Comparison of ENCODE assay signal across 28 cellular contexts in the genomic region with DNA sequence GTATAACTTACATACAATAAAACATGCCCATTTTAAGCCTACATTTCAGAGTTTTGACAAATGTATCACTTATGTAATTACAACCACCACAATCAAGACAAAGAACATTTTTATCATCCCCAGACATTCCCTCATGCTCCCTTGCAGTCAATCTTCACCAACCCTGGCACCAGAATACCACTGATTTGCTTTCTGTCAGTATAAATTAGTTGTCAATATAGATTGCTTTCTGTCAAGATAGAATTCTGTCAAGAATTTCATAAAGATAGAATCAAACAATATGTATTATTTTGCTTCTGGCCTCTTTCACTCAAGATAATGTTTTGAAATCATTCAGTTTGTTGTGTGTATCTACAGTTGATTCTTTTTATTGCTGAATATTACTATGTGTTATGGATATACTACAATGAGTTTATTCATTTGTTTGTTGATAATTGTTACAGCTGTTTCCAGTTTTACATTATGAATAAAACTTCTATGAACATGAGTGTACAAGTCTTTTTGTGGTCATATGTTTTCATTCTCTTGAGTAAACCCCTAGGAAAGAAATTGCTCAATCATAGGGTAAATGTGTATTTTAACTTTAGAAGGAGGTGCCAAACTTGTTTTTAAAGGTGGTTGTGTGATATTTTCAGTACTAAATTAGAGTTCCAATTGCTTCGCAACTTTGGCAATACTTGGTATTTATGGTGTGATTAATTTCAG. TPM values are rescaled to one million over a fixed set of nuclear protein-coding genes. Genes with fewer than 3 reads are reported as not detected.
DNase-seq lines count a peak whose midpoint lies in the region; ATAC-seq, FAIRE-seq and TF ChIP-seq lines count a peak whose summit lies in the region.
"Had no signal": no experiment of that assay in that cellular context is flagged by ENCODE, and none has a peak within 500 bp of the region (broad histone marks: within the 10 kb centered on the region; RNA-seq: fewer than 3 reads in every experiment).

No MANE protein-coding gene starts in this region.

- no peak overlapping the region for H3K4me3 Mint-ChIP-seq in type B pancreatic cell
- H3K4me3 Mint-ChIP-seq: activated CD4-positive, alpha-beta T cell treated with anti-CD3 and anti-CD28 coated beads for 36 hours; activated T-cell treated with anti-CD3 and anti-CD28 coated beads, Interleukin-2, amount 50 U/mL, for 24 hours; dendritic cell treated with granulocyte-macrophage colony-stimulating factor and Interleukin-4, amounts not matched to agents 40 ng/mL and 50 ng/mL, for 4 days; GM23338; nephron progenitor cell; T-helper 1 cell treated with Interleukin-12 subunit alpha and Interleukin-12 subunit beta and Interleukin-4 antibody, amounts not matched to agents 30 μg/mL and 1 μg/mL, for 36 hours had no signal

- no peak for TF ChIP-seq POLR2A in HepG2 (IDR thresholded peaks at IDR 0.05; ENCODE audit: insufficient read depth in 1 of 2, low read depth in 2 of 2, low read length in 2 of 2)

- H3K27me3 ChIP-seq in liver (ENCODE audit: control insufficient read depth in 4 of 4, insufficient read depth in 4 of 4, low read length in 3 of 4) (no peaks in the 10 kb centered on the region), HepG2 (ENCODE audit: control insufficient read depth in 1 of 2, insufficient read depth in 2 of 2, low read length in 2 of 2) (no peaks in the 10 kb centered on the region; a peak in 1 of 5 replicates)
- H3K27me3 ChIP-seq: BLaER1, foreskin keratinocyte, Peyer's patch, SJCRH30 had no signal

- no peaks in the 10 kb centered on the region for H3K79me2 ChIP-seq in HepG2 (ENCODE audit: insufficient read depth, low read length)

- H3K36me3 ChIP-seq in liver (ENCODE audit: control insufficient read depth in 4 of 4, insufficient read depth in 3 of 4, low read depth in 1 of 4, low read length in 3 of 4) = no peaks in the 10 kb centered on the region
- H3K36me3 ChIP-seq in HepG2 (replicated peaks in 1 of 2; ENCODE audit: control insufficient read depth in 1 of 2, insufficient read depth in 2 of 2, low read length in 2 of 2) = no peaks in the 10 kb centered on the region
- H3K36me3 ChIP-seq in kidney (ENCODE audit: control insufficient read depth in 1 of 2, insufficient read depth in 2 of 2, low read length in 2 of 2) = no peaks in the 10 kb centered on the region
- H3K36me3 ChIP-seq: BLaER1, Peyer's patch, SJCRH30 had no signal

- DNase-seq in HepG2 (ENCODE audit: low spot score) (no peak), epithelial cell of esophagus (ENCODE audit: low read depth) (peak; percentile 66), kidney (no peak), type B pancreatic cell (ENCODE audit: extremely low spot score, unreplicated experiment) (no peak), NCI-H524 (lab: John Stamatoyannopoulos, UW) (no peak), NCI-H1930 (lab: John Stamatoyannopoulos, UW) (no peak)
- no peak for DNase-seq in activated CD4-positive, CD25-positive, alpha-beta regulatory T cell treated with anti-CD3 and anti-CD28 coated beads, Interleukin-2, amount 50 U/mL, for 72 hours
- DNase-seq: activated CD4-positive, alpha-beta T cell treated with anti-CD3 and anti-CD28 coated beads for 36 hours; activated T-cell treated with anti-CD3 and anti-CD28 coated beads, Interleukin-2, amount 50 U/mL, for 24 hours; amniotic stem cell; COR-L47; GDM1; KG1; left ventricle myocardium superior; NCI-H1436 treated with DMSO at 0.1 percent for 48 hours; NCI-H510A treated with DMSO at 0.1 percent for 48 hours; nephron progenitor cell; NK-92 treated with Interleukin-12 subunit alpha and Interleukin-12 subunit beta, amount 100 ng/mL, for 24 hours; Peyer's patch; posterior cingulate gyrus; SJCRH30; substantia nigra had no signal

- intact Hi-C loops in HepG2 (cut with micrococcal nuclease; ENCODE audit: unreplicated experiment) (no loop called here), kidney (cut with DNase I) (no loop called here)

- peak overlapping the region; percentile 24 for H3K27ac Mint-ChIP-seq in type B pancreatic cell
- H3K27ac Mint-ChIP-seq: activated CD4-positive, alpha-beta T cell treated with anti-CD3 and anti-CD28 coated beads for 36 hours; activated T-cell treated with anti-CD3 and anti-CD28 coated beads, Interleukin-2, amount 50 U/mL, for 24 hours; dendritic cell treated with granulocyte-macrophage colony-stimulating factor and Interleukin-4, amounts not matched to agents 40 ng/mL and 50 ng/mL, for 4 days; GM23338; nephron progenitor cell; T-helper 1 cell treated with Interleukin-12 subunit alpha and Interleukin-12 subunit beta and Interleukin-4 antibody, amounts not matched to agents 30 μg/mL and 1 μg/mL, for 36 hours had no signal

- H2AFZ ChIP-seq in HepG2 (ENCODE audit: low read length) = no peak overlapping the region
- H2AFZ ChIP-seq: GM23338 had no signal

- H3K4me1 Mint-ChIP-seq in type B pancreatic cell (ENCODE audit: unreplicated experiment) = peaks cover 21% of the 10 kb centered on the region
- H3K4me1 Mint-ChIP-seq: activated CD4-positive, alpha-beta T cell treated with anti-CD3 and anti-CD28 coated beads for 36 hours had no signal

- H3K4me3 ChIP-seq in liver (ENCODE audit: low read depth in 1 of 3, low read length in 3 of 3) (no peak overlapping the region), HepG2 (replicated peaks in 1 of 3; ENCODE audit: insufficient read depth in 1 of 3, low read depth in 2 of 3, low read length in 3 of 3) (no peak overlapping the region), epithelial cell of esophagus (ENCODE audit: low read length) (no peak overlapping the region), kidney (ENCODE audit: low read length in 2 of 2) (no peak overlapping the region)
- H3K4me3 ChIP-seq: BLaER1, GM23338, Peyer's patch, SJCRH30 had no signal

- H3K4me2 ChIP-seq in HepG2 (ENCODE audit: low read depth, low read length) = no peak overlapping the region
- H3K4me2 ChIP-seq: BLaER1, GM23338 had no signal

- FAIRE-seq in HepG2 (lab: Jason Lieb, UNC) = no peak
- peak; percentile 58 for FAIRE-seq in kidney (lab: Jason Lieb, UNC)

- H3K9ac ChIP-seq in liver (ENCODE audit: low read depth in 1 of 2, low read length in 2 of 2) = peak overlapping the region in 1 of 2 donors; percentile 34
- H3K9ac ChIP-seq in HepG2 (ENCODE audit: insufficient read depth, low read depth, low read length) = no peak overlapping the region
- H3K9ac ChIP-seq in kidney (ENCODE audit: low read length in 2 of 2) = no peak overlapping the region
- H3K9ac ChIP-seq: BLaER1 had no signal

- 32% methylated on average over 1 of the region's 1 CpG for WGBS in liver
- WGBS in HepG2 (ENCODE audit: low lambda C conversion rate) = 55% methylated on average over 1 of the region's 1 CpG

- H4K20me1 ChIP-seq in HepG2 (ENCODE audit: insufficient read depth, low read length) = no peaks in the 10 kb centered on the region
- H4K20me1 ChIP-seq: BLaER1 had no signal

- no peaks in the 10 kb centered on the region for H3K9me3 Mint-ChIP-seq in type B pancreatic cell
- H3K9me3 Mint-ChIP-seq: activated T-cell treated with anti-CD3 and anti-CD28 coated beads, Interleukin-2, amount 50 U/mL, for 24 hours; dendritic cell treated with granulocyte-macrophage colony-stimulating factor and Interleukin-4, amounts not matched to agents 40 ng/mL and 50 ng/mL, for 4 days; GM23338; nephron progenitor cell; T-helper 1 cell treated with Interleukin-12 subunit alpha and Interleukin-12 subunit beta and Interleukin-4 antibody, amounts not matched to agents 30 μg/mL and 1 μg/mL, for 36 hours had no signal

- BruUV-seq in HepG2 (replicated peaks; lab: Mats Ljungman, UMichigan) = no TSS peak

- peak in 1 of 2 donors; percentile 6 for TF ChIP-seq RAD21 in liver (IDR thresholded peaks at IDR 0.05)
- TF ChIP-seq RAD21 in HepG2 (CRISPR knock-in tag; IDR thresholded peaks at IDR 0.05) = no peak

- TF ChIP-seq EP300 in HepG2 (IDR thresholded peaks at IDR 0.05; ENCODE audit: low read depth in 2 of 2, low read length in 2 of 2) (no peak), HepG2 (CRISPR knock-in tag; IDR thresholded peaks at IDR 0.05; ENCODE audit: borderline replicate concordance) (no peak)

- CTCF ChIA-PET in HepG2 (lab: Yijun Ruan, JAX; ENCODE audit: low intra/inter-chr PET ratio, low total read pairs) = no interaction called here

- POLR2A ChIA-PET in HepG2 (lab: Yijun Ruan, JAX) = no interaction called here

- no peak for ATAC-seq in HepG2
- ATAC-seq: activated CD4-positive, alpha-beta T cell treated with anti-CD3 and anti-CD28 coated beads for 36 hours; foreskin keratinocyte; GM23338; left ventricle myocardium superior had no signal

- no peak for TF ChIP-seq CTCF in liver (IDR thresholded peaks at IDR 0.05; ENCODE audit: low read depth, low read length, missing input control)
- TF ChIP-seq CTCF in HepG2 (CRISPR knock-in tag; IDR thresholded peaks at IDR 0.05) = no peak
- no peak for TF ChIP-seq CTCF in epithelial cell of esophagus (IDR thresholded peaks at IDR 0.05; ENCODE audit: insufficient read depth, low read depth, low read length, missing control alignments)
- no peak for TF ChIP-seq CTCF in kidney (IDR thresholded peaks at IDR 0.05; ENCODE audit: borderline replicate concordance, extremely low read depth, insufficient read depth)
- TF ChIP-seq CTCF in type B pancreatic cell (conservative IDR thresholded peaks at IDR 0.05) = no peak

- no peaks in the 10 kb centered on the region for H3K27me3 Mint-ChIP-seq in type B pancreatic cell
- H3K27me3 Mint-ChIP-seq: activated T-cell treated with anti-CD3 and anti-CD28 coated beads, Interleukin-2, amount 50 U/mL, for 24 hours; dendritic cell treated with granulocyte-macrophage colony-stimulating factor and Interleukin-4, amounts not matched to agents 40 ng/mL and 50 ng/mL, for 4 days had no signal

- no peaks in the 10 kb centered on the region for H3K9me3 ChIP-seq in liver (ENCODE audit: control insufficient read depth in 4 of 4, low read length in 3 of 4)
- no peaks in the 10 kb centered on the region for H3K9me3 ChIP-seq in HepG2 (ENCODE audit: low read length)
- H3K9me3 ChIP-seq in kidney (ENCODE audit: control insufficient read depth in 1 of 2, low read length in 2 of 2) = no peaks in the 10 kb centered on the region
- H3K9me3 ChIP-seq: BLaER1, Peyer's patch, SJCRH30 had no signal

- H3K4me1 ChIP-seq in liver (ENCODE audit: control insufficient read depth in 4 of 4, insufficient read depth in 4 of 4, low read length in 3 of 4) = peaks cover 8 to 50% (median 44%) of the 10 kb centered on the region in 4 donors
- H3K4me1 ChIP-seq in HepG2 (ENCODE audit: insufficient read depth, low read length) = peaks cover 53% of the 10 kb centered on the region
- H3K4me1 ChIP-seq in kidney (ENCODE audit: control insufficient read depth in 1 of 2, insufficient read depth in 1 of 2, low read depth in 1 of 2, low read length in 2 of 2) = peaks cover 17 to 49% of the 10 kb centered on the region in 2 donors
- H3K4me1 ChIP-seq: BLaER1, Peyer's patch had no signal

- in situ Hi-C loops in HepG2 (cut with HindIII; ENCODE audit: extremely low pct_ligation_motif_present, low pct_unique_long_range_greater_than_20kb) = no loop called here

- peak overlapping the region; percentile 51 to 57 for H3K27ac ChIP-seq in liver (ENCODE audit: low read depth in 1 of 2, low read length in 2 of 2)
- no peak overlapping the region for H3K27ac ChIP-seq in HepG2 (ENCODE audit: extremely low read length, insufficient read depth, low read length)
- no peak overlapping the region for H3K27ac ChIP-seq in kidney (ENCODE audit: low read depth in 2 of 2, low read length in 2 of 2)
- H3K27ac ChIP-seq: BLaER1, foreskin keratinocyte, Peyer's patch, SJCRH30 had no signal

- no peaks in the 10 kb centered on the region for H3K36me3 Mint-ChIP-seq in type B pancreatic cell

RNA-seq across cellular contexts. Expression of a gene that starts 56.9 kb away (rescaled TPM):
- total RNA-seq in liver = 10 to 100 TPM in 1 of 2 donors, 1 to 10 TPM in 1; 5.0 to 10.7 TPM
- 1 to 10 TPM; 6.2 to 7.3 TPM for polyA plus RNA-seq in liver
- total RNA-seq in HepG2 (2016; rRNA removed; fragmentation: Illumina TruSeq; extraction: Trizol) = 8.3 and 12.5 TPM in 2 replicates
- 1.0 and 1.1 TPM in 2 replicates for total RNA-seq in HepG2 (2016; cell fraction: cytosol; rRNA removed; fragmentation: Illumina TruSeq; extraction: Trizol; ENCODE audit: low read depth)
- total RNA-seq in HepG2 (2016; cell fraction: insoluble cytoplasmic fraction; rRNA removed; fragmentation: Illumina TruSeq; extraction: Trizol) = 8.2 and 12.7 TPM in 2 replicates
- total RNA-seq in HepG2 (2016; cell fraction: membrane; rRNA removed; fragmentation: Illumina TruSeq; extraction: Trizol) = 3.3 and 4.0 TPM in 2 replicates
- 5.6 and 6.4 TPM in 2 replicates for total RNA-seq in HepG2 (2016; cell fraction: nucleus; rRNA removed; fragmentation: Illumina TruSeq; extraction: Trizol)
- 2.1 and 2.2 TPM in 2 replicates for polyA plus RNA-seq in HepG2 (2011; rRNA removed)
- polyA plus RNA-seq in HepG2 (2011; cell fraction: cytosol; rRNA removed) = 1.0 and 1.7 TPM in 2 replicates
- 0.74 and 0.78 TPM in 2 replicates for polyA plus RNA-seq in HepG2 (2011; cell fraction: nucleus; rRNA removed)
- polyA plus RNA-seq in HepG2 (2012) = 2.6 and 4.0 TPM in 2 replicates
- 0.29 and 0.33 TPM in 2 replicates for polyA plus RNA-seq in HepG2 (2016; cell fraction: cytosol; fragmentation: Illumina TruSeq; extraction: Trizol; ENCODE audit: low read depth)
- 9.9 and 10.7 TPM in 2 replicates for polyA plus RNA-seq in HepG2 (2016; cell fraction: insoluble cytoplasmic fraction; fragmentation: Illumina TruSeq; extraction: Trizol; ENCODE audit: low read depth)
- 1.1 TPM in 2 replicates for polyA plus RNA-seq in HepG2 (2016; cell fraction: membrane; fragmentation: Illumina TruSeq; extraction: Trizol; ENCODE audit: low read depth)
- polyA plus RNA-seq in HepG2 (2016; cell fraction: nucleus; fragmentation: Illumina TruSeq; extraction: Trizol; ENCODE audit: insufficient read depth, low read depth) = 4.2 TPM in 2 replicates
- 0.96 and 1.1 TPM in 2 replicates for polyA minus RNA-seq in HepG2 (2011; rRNA and poly(A)+ RNA removed; ENCODE audit: low replicate concordance)
- 2.8 and 3.6 TPM in 2 replicates for polyA minus RNA-seq in HepG2 (2011; cell fraction: cytosol; rRNA and poly(A)+ RNA removed)
- 4.4 and 8.3 TPM in 2 replicates for polyA minus RNA-seq in HepG2 (2011; cell fraction: nucleus; rRNA and poly(A)+ RNA removed)
- total RNA-seq in kidney = 23.3 TPM
- 11.0 TPM for polyA plus RNA-seq in kidney (ENCODE audit: insufficient read depth, low read depth, low replicate concordance)
- total RNA-seq in type B pancreatic cell (ENCODE audit: low replicate concordance) = 9.4 and 11.0 TPM in 2 replicates

Comparison
In these comparisons a context has a peak if more than half of its experiments do, and no peak if none do; other contexts are left out.
1. H3K27ac ChIP-seq: peak in liver (2 of 2); none in HepG2 (single experiment) and kidney (0 of 2).